ENCODE assay signal across 7 cellular contexts in the genomic region with DNA sequence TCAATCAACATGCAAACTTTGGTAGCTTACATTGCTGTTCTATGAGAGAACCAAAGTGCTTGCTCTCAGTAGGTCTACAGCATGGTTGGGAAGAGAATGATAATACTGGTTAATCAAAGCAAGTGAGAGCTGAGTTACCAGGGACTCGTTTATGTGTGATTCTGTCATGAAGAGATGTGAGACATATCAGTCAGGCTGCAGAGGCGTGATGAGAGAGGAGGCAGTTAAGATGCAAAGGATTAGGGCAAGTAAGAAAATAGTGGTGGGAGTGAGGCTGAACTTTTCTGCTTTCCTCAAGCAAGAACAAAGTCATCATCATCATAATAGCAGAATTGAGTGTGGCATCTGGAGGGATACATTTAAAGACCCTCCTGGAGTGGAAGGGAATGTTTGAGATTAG.
"Had no signal": no experiment of that assay in that cellular context is flagged by ENCODE, and none has a peak within 500 bp of the region (broad histone marks: within the 10 kb centered on the region; RNA-seq: fewer than 3 reads in every experiment).

No MANE protein-coding gene starts in this region.

- H3K27ac ChIP-seq: HL-60 had no signal

- ATAC-seq: HepG2 had no signal

- DNase-seq: GOT3, HCEC 1CT, HFFc6, KBM-7 had no signal

- H3K4me3 Mint-ChIP-seq: HFFc6, IgD-negative memory B cell had no signal

- H3K4me1 Mint-ChIP-seq: IgD-negative memory B cell had no signal

- H3K27ac Mint-ChIP-seq: HFFc6, IgD-negative memory B cell had no signal

- H3K9me3 Mint-ChIP-seq: HFFc6, IgD-negative memory B cell had no signal
